18 cellular contexts compared by ENCODE assay signal in the genomic region with DNA sequence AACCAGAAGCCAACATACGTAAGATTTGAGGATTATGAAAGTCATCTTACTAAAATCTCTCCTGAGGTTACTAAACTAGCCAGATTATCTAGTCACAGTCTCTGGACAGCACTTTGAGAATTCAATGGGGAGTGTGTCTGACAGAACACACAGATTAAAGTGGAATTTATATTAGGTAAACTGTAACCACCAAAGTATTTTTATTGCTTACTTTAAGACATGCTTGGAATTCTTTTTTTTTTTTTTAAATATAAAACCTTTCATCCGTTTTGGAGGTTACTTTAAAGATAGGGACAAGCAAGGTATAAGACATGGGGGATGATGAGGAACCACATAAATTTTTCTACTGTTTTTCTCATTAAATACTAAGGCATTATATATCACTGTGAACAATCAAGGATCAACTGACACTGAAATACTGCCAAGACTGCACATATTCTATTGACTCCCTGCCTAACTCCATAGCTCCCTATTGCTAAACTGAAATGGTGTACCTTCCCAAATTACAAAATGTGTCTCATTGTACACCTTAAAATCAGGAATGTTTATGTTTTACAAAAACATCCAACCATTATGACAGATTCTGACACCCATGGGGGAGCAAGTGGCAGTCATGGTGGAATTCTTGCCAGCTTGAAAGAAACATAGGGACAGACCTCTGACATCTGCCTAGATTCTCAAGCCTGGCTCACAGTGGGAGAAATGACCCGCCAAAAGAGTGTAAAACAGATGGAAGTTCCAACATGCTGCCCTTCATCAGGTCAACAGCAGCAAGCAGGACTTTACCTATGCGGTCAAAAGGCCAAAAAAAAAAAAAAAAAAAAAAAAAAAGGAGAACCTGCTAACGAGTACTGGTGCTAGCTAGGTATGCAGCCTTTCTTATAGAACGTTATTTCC.
DNase-seq lines count a peak whose midpoint lies in the region; ATAC-seq and TF ChIP-seq lines count a peak whose summit lies in the region.
"Had no signal": no experiment of that assay in that cellular context is flagged by ENCODE, and none has a peak within 500 bp of the region (broad histone marks: within the 10 kb centered on the region; RNA-seq: fewer than 3 reads in every experiment).

No MANE protein-coding gene starts in this region.

- no peak overlapping the region for H3K27ac ChIP-seq in HEK293 (ENCODE audit: extremely low read depth, low read depth, low read length)
- peak overlapping the region; percentile 29 for H3K27ac ChIP-seq in mesodermal cell (ENCODE audit: low read depth, low read length, severe bottlenecking)
- H3K27ac ChIP-seq: C4-2B, parathyroid adenoma had no signal

- H3K27me3 ChIP-seq in adipocyte (replicated peaks; ENCODE audit: control insufficient read depth, insufficient read depth, low read length), result no peaks in the 10 kb centered on the region

- no peaks in the 10 kb centered on the region for H3K9me3 ChIP-seq in HEK293 (ENCODE audit: control insufficient read depth, insufficient read depth, low read depth, low read length)
- no peaks in the 10 kb centered on the region for H3K9me3 ChIP-seq in adipocyte (ENCODE audit: control insufficient read depth, low read length)
- no peaks in the 10 kb centered on the region for H3K9me3 ChIP-seq in mesodermal cell (ENCODE audit: control insufficient read depth, low read length)
- H3K9me3 ChIP-seq: mucosa of descending colon had no signal

- POLR2A ChIA-PET in HEK293 (lab: Yijun Ruan, JAX), result interaction anchor here (0.5 kb wide), 1 partner anchor 120 kb away, joined by 3 read pairs; no protein-coding TSS in a partner anchor

- H3K4me1 ChIP-seq in HEK293 (ENCODE audit: control insufficient read depth, insufficient read depth, low read length), result peaks cover 7% of the 10 kb centered on the region; the same call in 1 of the 2 replicates
- H3K4me1 ChIP-seq in adipocyte (ENCODE audit: control insufficient read depth, insufficient read depth, low read length), result peaks cover 29% of the 10 kb centered on the region
- H3K4me1 ChIP-seq in mesodermal cell (ENCODE audit: control insufficient read depth, insufficient read depth, low read length, poor library complexity, severe bottlenecking), result peaks cover 11% of the 10 kb centered on the region
- H3K4me1 ChIP-seq: parathyroid adenoma had no signal

- no peak overlapping the region for H3K9ac ChIP-seq in adipocyte (ENCODE audit: low read length)
- H3K9ac ChIP-seq: parathyroid adenoma had no signal

- TF ChIP-seq CTCF in HEK293 (tag by site-specific recombination; IDR thresholded peaks at IDR 0.05), result no peak

- ATAC-seq in GM21367 (IDR thresholded peaks at IDR 0.05; ENCODE audit: unreplicated experiment), result no peak
- no peak for ATAC-seq in GM21526 (IDR thresholded peaks at IDR 0.05; ENCODE audit: low FRiP score, unreplicated experiment)
- ATAC-seq: mucosa of descending colon had no signal

- H3K36me3 ChIP-seq in HEK293 (ENCODE audit: control insufficient read depth in 2 of 2, insufficient read depth in 1 of 2, low read length in 2 of 2) (no peaks in the 10 kb centered on the region), adipocyte (ENCODE audit: control insufficient read depth, insufficient read depth, low read length, severe bottlenecking) (peaks cover 4% of the 10 kb centered on the region), mesodermal cell (ENCODE audit: control insufficient read depth, insufficient read depth, low read length) (no peaks in the 10 kb centered on the region)

- WGBS in mesodermal cell (ENCODE audit: insufficient coverage in 2 of 2), 2 experiments, result 93 to 98% methylated on average over 3 to 4 of the region's 6 CpGs

- CTCF ChIA-PET in HEK293 (lab: Yijun Ruan, JAX), result interaction anchor here (0.6 kb wide), 1 partner anchor 18 kb away, joined by 3 read pairs; no protein-coding TSS in a partner anchor

- H3K4me3 ChIP-seq in HEK293 (ENCODE audit: low read depth, low read length) (no peak overlapping the region), adipocyte (ENCODE audit: low read length) (no peak overlapping the region), mesodermal cell (ENCODE audit: extremely low read depth, insufficient read depth, low read length, poor library complexity, severe bottlenecking) (no peak overlapping the region)
- H3K4me3 ChIP-seq: mucosa of descending colon had no signal

- DNase-seq in AG08396 (ENCODE audit: low spot score) (peak; percentile 25), adipocyte (ENCODE audit: low read depth) (peak; percentile 34)
- DNase-seq in stimulated activated CD4-positive, alpha-beta T cell treated with anti-CD3 and anti-CD28 coated beads, Interleukin-12 subunit alpha, Interleukin-12 subunit beta, amount 100 ng/mL, for 4 hours, result no peak
- no peak for DNase-seq in effector CD4-positive, alpha-beta T cell
- DNase-seq: activated CD4-positive, CD25-positive, alpha-beta regulatory T cell treated with anti-CD3 and anti-CD28 coated beads, Interleukin-2, amount 50 U/mL, for 72 hours; activated CD8-positive, alpha-beta memory T cell treated with anti-CD3 and anti-CD28 coated beads, Interleukin-2, amount 50 U/mL, for 48 hours; activated naive CD4-positive, alpha-beta T cell treated with anti-CD3 and anti-CD28 coated beads, Interleukin-2, amount 10 ng/mL, durations not matched to agents 7 days and 5 days; KBM-7; mucosa of descending colon; NCI-H1694 treated with DMSO at 0.1 percent for 48 hours; NCI-H510A; OCI-M1 had no signal

TF ChIP-seq in HEK293, 187 proteins besides CTCF, POLR2A, EP300 and RAD21:
- TF ChIP-seq, protein P1, sequence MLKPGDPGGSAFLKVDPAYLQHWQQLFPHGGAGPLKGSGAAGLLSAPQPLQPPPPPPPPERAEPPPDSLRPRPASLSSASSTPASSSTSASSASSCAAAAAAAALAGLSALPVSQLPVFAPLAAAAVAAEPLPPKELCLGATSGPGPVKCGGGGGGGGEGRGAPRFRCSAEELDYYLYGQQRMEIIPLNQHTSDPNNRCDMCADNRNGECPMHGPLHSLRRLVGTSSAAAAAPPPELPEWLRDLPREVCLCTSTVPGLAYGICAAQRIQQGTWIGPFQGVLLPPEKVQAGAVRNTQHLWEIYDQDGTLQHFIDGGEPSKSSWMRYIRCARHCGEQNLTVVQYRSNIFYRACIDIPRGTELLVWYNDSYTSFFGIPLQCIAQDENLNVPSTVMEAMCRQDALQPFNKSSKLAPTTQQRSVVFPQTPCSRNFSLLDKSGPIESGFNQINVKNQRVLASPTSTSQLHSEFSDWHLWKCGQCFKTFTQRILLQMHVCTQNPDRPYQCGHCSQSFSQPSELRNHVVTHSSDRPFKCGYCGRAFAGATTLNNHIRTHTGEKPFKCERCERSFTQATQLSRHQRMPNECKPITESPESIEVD (tag by site-specific recombination; IDR thresholded peaks at IDR 0.05), result peak; percentile 40
- TF ChIP-seq ZNF660 (tag by site-specific recombination; IDR thresholded peaks at IDR 0.05), result no peak
- no peak for TF ChIP-seq ZNF654 (tag by site-specific recombination; IDR thresholded peaks at IDR 0.05; ENCODE audit: low read depth)
- no peak for TF ChIP-seq ZNF274 (IDR thresholded peaks at IDR 0.05; ENCODE audit: low read length)
- TF ChIP-seq ZNF274 (tag by site-specific recombination; IDR thresholded peaks at IDR 0.05; ENCODE audit: borderline replicate concordance), result no peak

Comparison
In these comparisons a context has a peak if more than half of its experiments do, and no peak if none do; other contexts are left out.
1. DNase-seq: peak in AG08396 (single experiment) and adipocyte (single experiment); none in stimulated activated CD4-positive, alpha-beta T cell treated with anti-CD3 and anti-CD28 coated beads, Interleukin-12 subunit alpha, Interleukin-12 subunit beta, amount 100 ng/mL, for 4 hours (single experiment) and effector CD4-positive, alpha-beta T cell (single experiment).